In genomic region chr2:240557808-240558207, GRCh38 we compare ENCODE assay signal across 8 cellular contexts. TPM values are rescaled to one million over a fixed set of nuclear protein-coding genes. Genes with fewer than 3 reads are reported as not detected.
DNase-seq lines count a peak whose midpoint lies in the region; ATAC-seq and TF ChIP-seq lines count a peak whose summit lies in the region.

ANKMY1 (minus strand) TSS chr2:240557988; CDS start chr2:240557335, 653 bp downstream.

- peak within 1 kb of the TSS; percentile 67 to 89 (median 84) for H3K4me3 Mint-ChIP-seq in CD4-positive, alpha-beta memory T cell
- H3K4me3 Mint-ChIP-seq in neural crest cell (peak within 1 kb of the TSS; percentile 83), type B pancreatic cell (peak within 1 kb of the TSS; percentile 83)

- TF ChIP-seq CTCF in foreskin keratinocyte (conservative IDR thresholded peaks at IDR 0.05) (no peak), neural crest cell (conservative IDR thresholded peaks at IDR 0.05) (no peak), type B pancreatic cell (conservative IDR thresholded peaks at IDR 0.05) (no peak)

- H3K9me3 ChIP-seq in CD4-positive, alpha-beta memory T cell (ENCODE audit: control insufficient read depth in 1 of 2, low read length in 2 of 2) = no peaks in the 10 kb centered on the region

- CTCF ChIA-PET in CD4-positive, alpha-beta memory T cell (lab: Charles Lee; ENCODE audit: partially characterized antibody) = interaction anchor here (1.2 to 5.2 kb wide), 4 partner anchors 8 to 44 kb away, joined by 3 to 26 read pairs (median 16); partner anchors contain the start of gene CAPN10

- peaks cover 56% of the 10 kb centered on the region for H3K4me1 ChIP-seq in CD4-positive, alpha-beta memory T cell (ENCODE audit: insufficient read depth, low read length)
- H3K4me1 ChIP-seq in foreskin keratinocyte = peaks cover 9% of the 10 kb centered on the region

- peak; percentile 52 to 60 (median 57) for DNase-seq in CD4-positive, alpha-beta memory T cell
- DNase-seq in NCI-H748 (lab: John Stamatoyannopoulos, UW; ENCODE audit: unreplicated experiment) = peak; percentile 78
- peak; percentile 86 for DNase-seq in activated effector memory CD4-positive, alpha-beta T cell treated with anti-CD3 and anti-CD28 coated beads, Interleukin-2, amount 50 U/mL, for 16 hours
- DNase-seq in foreskin keratinocyte = peak; percentile 23 to 50
- DNase-seq in neural crest cell (ENCODE audit: low read depth, low spot score) = peak; percentile 74
- peak; percentile 82 for DNase-seq in type B pancreatic cell (ENCODE audit: extremely low spot score, unreplicated experiment)
- no peak for DNase-seq in cerebellar cortex (ENCODE audit: low spot score)
- DNase-seq in cortex of kidney (lab: John Stamatoyannopoulos, UW) = no peak

- POLR2A ChIA-PET in CD4-positive, alpha-beta memory T cell (lab: Charles Lee; ENCODE audit: partially characterized antibody) = interaction anchor here (1.4 to 20.6 kb wide), 3 partner anchors 15 to 29 kb away, joined by 13 to 461 read pairs (median 249); partner anchors contain the start of genes CAPN10 and RNPEPL1

- no peak within 1 kb of the TSS for H3K27ac ChIP-seq in CD4-positive, alpha-beta memory T cell (ENCODE audit: low read depth, low read length)
- no peak within 1 kb of the TSS for H3K27ac ChIP-seq in foreskin keratinocyte

- no peak within 1 kb of the TSS for H3K4me3 ChIP-seq in CD4-positive, alpha-beta memory T cell (ENCODE audit: low read length in 2 of 2)

- H3K27ac Mint-ChIP-seq in CD4-positive, alpha-beta memory T cell = peak within 1 kb of the TSS in 6 of 7 donors; percentile 39 to 99 (median 75)
- H3K27ac Mint-ChIP-seq in neural crest cell (ENCODE audit: unreplicated experiment) (no peak within 1 kb of the TSS), type B pancreatic cell (no peak within 1 kb of the TSS)

- H3K36me3 ChIP-seq in CD4-positive, alpha-beta memory T cell (ENCODE audit: insufficient read depth, low read length) = peaks cover 14% of the 10 kb centered on the region

- H3K36me3 Mint-ChIP-seq in CD4-positive, alpha-beta memory T cell = peaks cover 10 to 33% of the 10 kb centered on the region in 2 donors
- H3K36me3 Mint-ChIP-seq in neural crest cell (ENCODE audit: low read depth) = peaks cover 2% of the 10 kb centered on the region
- H3K36me3 Mint-ChIP-seq in type B pancreatic cell = peaks cover 6% of the 10 kb centered on the region

- intact Hi-C loops in CD4-positive, alpha-beta memory T cell (cut with micrococcal nuclease) = no loop called here

- H3K9me3 Mint-ChIP-seq in CD4-positive, alpha-beta memory T cell = peaks cover 0 to 3% (median 0%) of the 10 kb centered on the region in 8 donors
- H3K9me3 Mint-ChIP-seq in neural crest cell (no peaks in the 10 kb centered on the region), type B pancreatic cell (no peaks in the 10 kb centered on the region)

- H3K27me3 Mint-ChIP-seq in CD4-positive, alpha-beta memory T cell = no peaks in the 10 kb centered on the region
- H3K27me3 Mint-ChIP-seq in neural crest cell (ENCODE audit: low read depth) = no peaks in the 10 kb centered on the region
- H3K27me3 Mint-ChIP-seq in type B pancreatic cell = no peaks in the 10 kb centered on the region

- H3K4me1 Mint-ChIP-seq in CD4-positive, alpha-beta memory T cell = peaks cover 28 to 59% (median 44%) of the 10 kb centered on the region in 4 donors
- H3K4me1 Mint-ChIP-seq in neural crest cell (peaks cover 32% of the 10 kb centered on the region), type B pancreatic cell (ENCODE audit: unreplicated experiment) (peaks cover 26% of the 10 kb centered on the region)

- ATAC-seq in foreskin keratinocyte = peak; percentile 43

- H3K27me3 ChIP-seq in CD4-positive, alpha-beta memory T cell (ENCODE audit: insufficient read depth, low read length) = no peaks in the 10 kb centered on the region
- H3K27me3 ChIP-seq in foreskin keratinocyte = no peaks in the 10 kb centered on the region

RNA-seq across cellular contexts. Expression of gene ANKMY1, which starts in this region (rescaled TPM):
- 10 to 100 TPM; 71.4 to 84.8 TPM for total RNA-seq in CD4-positive, alpha-beta memory T cell
- 10 to 100 TPM in 1 of 2 donors, 1 to 10 TPM in 1; 9.4 to 15.2 TPM for polyA plus RNA-seq in CD4-positive, alpha-beta memory T cell
- 4.2 and 4.8 TPM in 2 replicates for total RNA-seq in foreskin keratinocyte
- 2.8 and 2.9 TPM in 2 replicates for polyA plus RNA-seq in foreskin keratinocyte
- total RNA-seq in neural crest cell = 13.0 and 15.9 TPM in 2 replicates
- 13.4 and 16.8 TPM in 2 replicates for total RNA-seq in type B pancreatic cell (ENCODE audit: low replicate concordance)

Comparison
In these comparisons a context has a peak if more than half of its experiments do, and no peak if none do; other contexts are left out.
1. DNase-seq: peak in CD4-positive, alpha-beta memory T cell (5 of 5), NCI-H748 (single experiment), activated effector memory CD4-positive, alpha-beta T cell treated with anti-CD3 and anti-CD28 coated beads, Interleukin-2, amount 50 U/mL, for 16 hours (single experiment), foreskin keratinocyte (2 of 2), neural crest cell (single experiment) and type B pancreatic cell (single experiment); none in cerebellar cortex (single experiment) and cortex of kidney (single experiment).
2. H3K27ac Mint-ChIP-seq: peak in CD4-positive, alpha-beta memory T cell (6 of 7); none in neural crest cell (single experiment) and type B pancreatic cell (single experiment).
3. Peak in every context shown above with its lines, with median percentiles within 50 percentile points of each other: H3K4me3 Mint-ChIP-seq.